ENCODE assay signal across 8 cellular contexts in genomic region chr16:53055603-53056527, GRCh38. TPM values are rescaled to one million over a fixed set of nuclear protein-coding genes. Genes with fewer than 3 reads are reported as not detected.
A peak's percentile ranks its signal among the peaks of the same experiment; 100 is the strongest.
DNase-seq lines count a peak whose midpoint lies in the region; ATAC-seq and TF ChIP-seq lines count a peak whose summit lies in the region.

No MANE protein-coding gene starts in this region.

- H3K36me3 Mint-ChIP-seq in CD8-positive, alpha-beta T cell: no peaks in the 10 kb centered on the region
- H3K36me3 Mint-ChIP-seq in naive B cell: no peaks in the 10 kb centered on the region

- peak overlapping the region; percentile 86 for H3K4me3 ChIP-seq in CD8-positive, alpha-beta T cell (ENCODE audit: low read depth, low read length)
- H3K4me3 ChIP-seq in WERI-Rb-1 (ENCODE audit: low read depth, low read length) (peak overlapping the region; percentile 60), fibroblast of lung (replicated peaks in 1 of 4; ENCODE audit: control extremely low read depth in 1 of 4, insufficient read depth in 1 of 4, low read depth in 3 of 4, low read length in 4 of 4) (peak overlapping the region; percentile 65 to 87 (median 77))

- H3K79me2 ChIP-seq in fibroblast of lung (ENCODE audit: control insufficient read depth, insufficient read depth, low read length): peaks cover 20% of the 10 kb centered on the region

- H3K36me3 ChIP-seq in CD8-positive, alpha-beta T cell (ENCODE audit: insufficient read depth, low read length): no peaks in the 10 kb centered on the region
- H3K36me3 ChIP-seq in WERI-Rb-1 (no peaks in the 10 kb centered on the region), fibroblast of lung (ENCODE audit: control insufficient read depth, insufficient read depth, low read length) (no peaks in the 10 kb centered on the region)

- no peak for DNase-seq in CD8-positive, alpha-beta T cell
- DNase-seq in HUDEP-2 (lab: John Stamatoyannopoulos, UW; ENCODE audit: unreplicated experiment in 76 of 76): peak in 68 of 76 experiments; percentile 13 to 80 (median 55)
- DNase-seq in WERI-Rb-1: no peak
- peak; percentile 77 to 82 for DNase-seq in fibroblast of lung (ENCODE audit: low read depth in 2 of 2)
- peak; percentile 21 for DNase-seq in naive B cell
- no peak for DNase-seq in DMS153 (lab: John Stamatoyannopoulos, UW)
- no peak for DNase-seq in omental fat pad (ENCODE audit: low spot score)

- H2AFZ ChIP-seq in fibroblast of lung (ENCODE audit: low read length): peak overlapping the region; percentile 23

- CTCF ChIA-PET in CD8-positive, alpha-beta T cell (lab: Charles Lee): interaction anchor here (0.8 to 7.7 kb wide), 38 partner anchors 9 to 457 kb away, joined by 3 to 103 read pairs (median 6); no protein-coding TSS in a partner anchor

- no peak for ATAC-seq in CD8-positive, alpha-beta T cell
- ATAC-seq in naive B cell (ENCODE audit: low read depth in 2 of 2) (no peak), HG02973 (IDR thresholded peaks at IDR 0.05; ENCODE audit: unreplicated experiment) (no peak), omental fat pad (ENCODE audit: low FRiP score) (no peak)

- no peaks in the 10 kb centered on the region for H3K27me3 Mint-ChIP-seq in CD8-positive, alpha-beta T cell (ENCODE audit: low read depth)
- peaks cover 0 to 9% (median 0%) of the 10 kb centered on the region in 3 donors for H3K27me3 Mint-ChIP-seq in naive B cell

- H3K4me2 ChIP-seq in fibroblast of lung (ENCODE audit: extremely low read depth, insufficient read depth, low read length): peak overlapping the region; percentile 79

- H3K27ac ChIP-seq in CD8-positive, alpha-beta T cell (ENCODE audit: low read depth, low read length): no peak overlapping the region
- H3K27ac ChIP-seq in WERI-Rb-1: no peak overlapping the region
- H3K27ac ChIP-seq in fibroblast of lung (ENCODE audit: insufficient read depth, low read length): peak overlapping the region; percentile 69

- POLR2A ChIA-PET in CD8-positive, alpha-beta T cell (lab: Charles Lee): interaction anchor here (0.6 to 1.3 kb wide), 9 partner anchors 8 to 448 kb away, joined by 3 to 6 read pairs (median 4); no protein-coding TSS in a partner anchor

- peaks cover 18% of the 10 kb centered on the region for H3K4me1 ChIP-seq in CD8-positive, alpha-beta T cell (ENCODE audit: insufficient read depth, low read length)
- peaks cover 2% of the 10 kb centered on the region for H3K4me1 ChIP-seq in fibroblast of lung (ENCODE audit: control insufficient read depth, extremely low read depth, insufficient read depth, low read length)

- H3K9ac ChIP-seq in fibroblast of lung (ENCODE audit: insufficient read depth, low read length): peak overlapping the region; percentile 79

- peaks cover 30% of the 10 kb centered on the region for H3K4me1 Mint-ChIP-seq in CD8-positive, alpha-beta T cell (ENCODE audit: low read depth)
- H3K4me1 Mint-ChIP-seq in naive B cell: peaks cover 30 to 61% (median 41%) of the 10 kb centered on the region in 3 donors

- H4K20me1 ChIP-seq in fibroblast of lung (ENCODE audit: control insufficient read depth, extremely low read depth, insufficient read depth, low read length): no peaks in the 10 kb centered on the region

- intact Hi-C loops in CD8-positive, alpha-beta T cell (cut with DNase I, micrococcal nuclease): loop anchor here (1.0 to 10.0 kb wide), 10 partner anchors 74 to 649 kb away; partner anchors contain the start of genes FTO (in 1 of the 2) and RPGRIP1L (in 1 of the 2)

- H3K9me3 ChIP-seq in CD8-positive, alpha-beta T cell (ENCODE audit: low read length): no peaks in the 10 kb centered on the region
- no peaks in the 10 kb centered on the region for H3K9me3 ChIP-seq in WERI-Rb-1 (ENCODE audit: severe bottlenecking)
- H3K9me3 ChIP-seq in fibroblast of lung (ENCODE audit: control insufficient read depth, insufficient read depth, low read depth, low read length): no peaks in the 10 kb centered on the region

- no peaks in the 10 kb centered on the region for H3K9me3 Mint-ChIP-seq in CD8-positive, alpha-beta T cell
- H3K9me3 Mint-ChIP-seq in naive B cell: no peaks in the 10 kb centered on the region

- H3K27ac Mint-ChIP-seq in CD8-positive, alpha-beta T cell: peak overlapping the region; percentile 77
- H3K27ac Mint-ChIP-seq in naive B cell: peak overlapping the region; percentile 47 to 98 (median 92)

- peak overlapping the region; percentile 87 for H3K4me3 Mint-ChIP-seq in CD8-positive, alpha-beta T cell
- H3K4me3 Mint-ChIP-seq in naive B cell: peak overlapping the region; percentile 89 to 98 (median 95)

- no peaks in the 10 kb centered on the region for H3K27me3 ChIP-seq in CD8-positive, alpha-beta T cell (ENCODE audit: insufficient read depth, low read length)
- H3K27me3 ChIP-seq in WERI-Rb-1 (ENCODE audit: insufficient read depth, low read depth, severe bottlenecking) (no peaks in the 10 kb centered on the region), fibroblast of lung (ENCODE audit: control insufficient read depth, insufficient read depth, low read length) (no peaks in the 10 kb centered on the region)

- no peak for TF ChIP-seq CTCF in CD8-positive, alpha-beta T cell (IDR thresholded peaks at IDR 0.05)
- TF ChIP-seq CTCF in WERI-Rb-1 (IDR thresholded peaks at IDR 0.05; ENCODE audit: low read depth, low read length): no peak
- TF ChIP-seq CTCF in fibroblast of lung (conservative IDR thresholded peaks at IDR 0.05 in 1 of 2, IDR thresholded peaks at IDR 0.05 in 1 of 2; ENCODE audit: low read depth in 1 of 2, low read length in 2 of 2): no peak
- TF ChIP-seq CTCF in omental fat pad (IDR thresholded peaks at IDR 0.05): no peak

RNA-seq across cellular contexts. Expression of gene CHD9, which starts 1.1 kb away (rescaled TPM):
- total RNA-seq in CD8-positive, alpha-beta T cell: 10 to 100 TPM; 23.2 to 23.5 TPM
- total RNA-seq in fibroblast of lung (47.0 and 60.9 TPM in 2 replicates), omental fat pad (100 to 1,000 TPM in 2 of 4 donors, 10 to 100 TPM in 2; 59.0 to 210 (median 80.4) TPM)
- polyA plus RNA-seq in fibroblast of lung (25.5 and 32.9 TPM in 2 replicates), naive B cell (ENCODE audit: low read depth in 6 of 6) (100 to 1,000 TPM; 102 to 181 (median 115) TPM)
- polyA plus RNA-seq in fibroblast of lung (2012): 12.4 and 14.1 TPM in 2 replicates
- polyA minus RNA-seq in fibroblast of lung (ENCODE audit: low replicate concordance): 10.6 TPM in 2 replicates

RNA-seq across cellular contexts. Expression of gene CHD9NB, which starts 3.2 kb away (rescaled TPM):
- not detected for total RNA-seq in CD8-positive, alpha-beta T cell
- total RNA-seq in fibroblast of lung: 3.6 and 5.3 TPM in 2 replicates
- polyA plus RNA-seq in fibroblast of lung: 0.34 and 0.81 TPM in 2 replicates
- 0.86 and 1.3 TPM in 2 replicates for polyA plus RNA-seq in fibroblast of lung (2012)
- polyA minus RNA-seq in fibroblast of lung (ENCODE audit: low replicate concordance): not detected in 2 replicates
- polyA plus RNA-seq in naive B cell (ENCODE audit: low read depth in 6 of 6): under 1 TPM in 1 of 6 donors, not detected in 5; 0.16 TPM
- total RNA-seq in omental fat pad: 1 to 10 TPM in 1 of 4 donors, under 1 TPM in 3; 0.48 to 5.5 (median 0.86) TPM

Comparison
In these comparisons a context has a peak if more than half of its experiments do, and no peak if none do; other contexts are left out.
1. DNase-seq: peak in HUDEP-2 (68 of 76), fibroblast of lung (2 of 2) and naive B cell (single experiment); none in CD8-positive, alpha-beta T cell (0 of 7), WERI-Rb-1 (single experiment), DMS153 (single experiment) and omental fat pad (single experiment).
2. Peak in every context shown above with its lines, with median percentiles within 50 percentile points of each other: H3K4me3 ChIP-seq.